ENCODE assay signal across 1 cellular context in the genomic region with DNA sequence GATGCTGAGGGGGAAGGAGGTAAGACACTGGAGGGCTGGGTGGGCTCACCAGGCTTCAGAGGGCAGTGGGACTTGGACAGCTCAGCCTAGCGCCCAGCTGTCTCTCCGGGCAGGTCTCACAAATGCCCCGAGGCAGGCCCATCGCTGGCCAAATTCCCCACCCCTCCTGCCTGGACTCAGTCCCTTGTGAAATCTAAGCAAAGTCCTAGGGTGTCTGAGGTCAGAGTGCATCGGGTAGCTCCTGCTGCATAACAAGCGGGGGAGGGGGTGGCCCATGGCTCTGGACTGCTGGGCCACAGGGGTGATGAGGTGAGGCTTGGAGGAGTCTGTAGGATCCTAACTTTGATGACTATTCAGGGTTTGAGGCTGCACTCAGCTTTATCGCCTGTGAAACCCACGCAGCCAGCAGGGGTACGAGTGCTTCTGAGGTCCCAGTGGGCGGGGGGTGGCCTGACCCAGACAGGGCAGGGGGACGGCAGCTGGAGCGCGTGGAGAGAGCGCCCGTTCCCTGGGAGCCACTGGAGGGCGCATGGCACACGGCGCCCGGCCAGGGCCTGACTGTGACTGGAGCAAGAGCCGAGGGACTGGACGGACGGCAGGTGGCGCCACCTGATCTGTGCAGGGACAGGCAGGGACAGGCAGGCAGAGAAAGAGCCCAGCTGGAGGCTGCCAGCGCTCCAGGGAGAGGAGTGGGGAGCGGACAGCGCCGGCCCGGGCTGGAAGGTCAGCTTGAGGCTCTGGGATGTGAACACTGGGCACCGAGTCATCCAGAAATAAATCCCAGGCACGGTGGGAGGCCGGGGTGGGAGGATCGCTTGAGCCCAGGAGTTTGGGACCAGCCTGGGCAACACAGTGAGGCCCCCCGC.
TF ChIP-seq lines count a peak whose summit lies in the region.

No MANE protein-coding gene starts in this region.

TF ChIP-seq in GM12878, 131 proteins besides CTCF, POLR2A, EP300 and RAD21 (continued from another document and continues in another):
- TF ChIP-seq CREB1 (IDR thresholded peaks at IDR 0.05; ENCODE audit: low read depth) (peak; percentile 17; the same call in 1 of the 2 replicates), ZNF217 (IDR thresholded peaks at IDR 0.05) (no peak), MYB (IDR thresholded peaks at IDR 0.05; ENCODE audit: borderline replicate concordance, low read depth, low read length) (no peak), MEF2A (IDR thresholded peaks at IDR 0.05; ENCODE audit: insufficient read depth, low read depth, low read length) (peak; percentile 54; the same call in 1 of the 2 replicates), CEBPB (IDR thresholded peaks at IDR 0.05; ENCODE audit: borderline replicate concordance in 1 of 2, low read depth in 2 of 2, low read length in 2 of 2) (no peak), PML (IDR thresholded peaks at IDR 0.05; ENCODE audit: low read length) (no peak), KDM1A (IDR thresholded peaks at IDR 0.05; ENCODE audit: borderline replicate concordance) (no peak), ZBED1 (IDR thresholded peaks at IDR 0.05; ENCODE audit: borderline replicate concordance) (no peak; the same call in 1 of the 2 replicates), LARP7 (IDR thresholded peaks at IDR 0.05) (peak; percentile 81; the same call in 1 of the 2 replicates), PAX5 (IDR thresholded peaks at IDR 0.05; ENCODE audit: borderline replicate concordance, low read depth, low read length) (peak; percentile 49; the same call in 1 of the 2 replicates), MTA3 (IDR thresholded peaks at IDR 0.05; ENCODE audit: borderline replicate concordance, low read length) (no peak), NBN (IDR thresholded peaks at IDR 0.05) (peak; percentile 92), NR2C2 (IDR thresholded peaks at IDR 0.05; ENCODE audit: borderline replicate concordance, control insufficient read depth, insufficient read length, low read depth) (no peak), SP1 (IDR thresholded peaks at IDR 0.05; ENCODE audit: low read depth, low read length) (no peak), RBBP5 (conservative IDR thresholded peaks at IDR 0.05) (no peak), NFIC (IDR thresholded peaks at IDR 0.05; ENCODE audit: low read depth, low read length) (no peak), TCF3 (IDR thresholded peaks at IDR 0.05; ENCODE audit: borderline replicate concordance, insufficient read depth, low read depth, low read length) (peak; percentile 86; the same call in 1 of the 2 replicates), SUPT20H (IDR thresholded peaks at IDR 0.05; ENCODE audit: borderline replicate concordance, control insufficient read depth, low read depth, low read length) (no peak), POLR2AphosphoS2 (IDR thresholded peaks at IDR 0.05; ENCODE audit: low read depth, low read length) (peak; percentile 50; the same call in 1 of the 2 replicates), DPF2 (IDR thresholded peaks at IDR 0.05) (peak; percentile 50; the same call in 1 of the 2 replicates), ESRRA (IDR thresholded peaks at IDR 0.05; ENCODE audit: low read length) (no peak), HDAC2 (IDR thresholded peaks at IDR 0.05) (no peak), TAF1 (IDR thresholded peaks at IDR 0.05; ENCODE audit: borderline replicate concordance, low read depth, low read length) (no peak), JUNB (IDR thresholded peaks at IDR 0.05) (no peak), SMARCA5 (IDR thresholded peaks at IDR 0.05) (peak; percentile 97), ZSCAN29 (IDR thresholded peaks at IDR 0.05) (0 out of 2 replicates have a peak, but pooled peaks have one; percentile 55), CBX3 (IDR thresholded peaks at IDR 0.05; ENCODE audit: borderline replicate concordance, low read depth) (no peak)
- TF ChIP-seq, protein P1, sequence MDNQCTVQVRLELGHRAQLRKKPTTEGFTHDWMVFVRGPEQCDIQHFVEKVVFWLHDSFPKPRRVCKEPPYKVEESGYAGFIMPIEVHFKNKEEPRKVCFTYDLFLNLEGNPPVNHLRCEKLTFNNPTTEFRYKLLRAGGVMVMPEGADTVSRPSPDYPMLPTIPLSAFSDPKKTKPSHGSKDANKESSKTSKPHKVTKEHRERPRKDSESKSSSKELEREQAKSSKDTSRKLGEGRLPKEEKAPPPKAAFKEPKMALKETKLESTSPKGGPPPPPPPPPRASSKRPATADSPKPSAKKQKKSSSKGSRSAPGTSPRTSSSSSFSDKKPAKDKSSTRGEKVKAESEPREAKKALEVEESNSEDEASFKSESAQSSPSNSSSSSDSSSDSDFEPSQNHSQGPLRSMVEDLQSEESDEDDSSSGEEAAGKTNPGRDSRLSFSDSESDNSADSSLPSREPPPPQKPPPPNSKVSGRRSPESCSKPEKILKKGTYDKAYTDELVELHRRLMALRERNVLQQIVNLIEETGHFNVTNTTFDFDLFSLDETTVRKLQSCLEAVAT (IDR thresholded peaks at IDR 0.05) = peak; percentile 79
- TF ChIP-seq, protein P2, sequence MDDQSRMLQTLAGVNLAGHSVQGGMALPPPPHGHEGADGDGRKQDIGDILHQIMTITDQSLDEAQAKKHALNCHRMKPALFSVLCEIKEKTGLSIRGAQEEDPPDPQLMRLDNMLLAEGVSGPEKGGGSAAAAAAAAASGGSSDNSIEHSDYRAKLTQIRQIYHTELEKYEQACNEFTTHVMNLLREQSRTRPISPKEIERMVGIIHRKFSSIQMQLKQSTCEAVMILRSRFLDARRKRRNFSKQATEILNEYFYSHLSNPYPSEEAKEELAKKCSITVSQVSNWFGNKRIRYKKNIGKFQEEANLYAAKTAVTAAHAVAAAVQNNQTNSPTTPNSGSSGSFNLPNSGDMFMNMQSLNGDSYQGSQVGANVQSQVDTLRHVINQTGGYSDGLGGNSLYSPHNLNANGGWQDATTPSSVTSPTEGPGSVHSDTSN (IDR thresholded peaks at IDR 0.05; ENCODE audit: insufficient replicate concordance, low read depth, low read length) = peak; percentile 32
- TF ChIP-seq, protein P3, sequence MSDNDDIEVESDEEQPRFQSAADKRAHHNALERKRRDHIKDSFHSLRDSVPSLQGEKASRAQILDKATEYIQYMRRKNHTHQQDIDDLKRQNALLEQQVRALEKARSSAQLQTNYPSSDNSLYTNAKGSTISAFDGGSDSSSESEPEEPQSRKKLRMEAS (IDR thresholded peaks at IDR 0.05; ENCODE audit: low read depth, low read length) = peak; percentile 67
- TF ChIP-seq, protein P4, sequence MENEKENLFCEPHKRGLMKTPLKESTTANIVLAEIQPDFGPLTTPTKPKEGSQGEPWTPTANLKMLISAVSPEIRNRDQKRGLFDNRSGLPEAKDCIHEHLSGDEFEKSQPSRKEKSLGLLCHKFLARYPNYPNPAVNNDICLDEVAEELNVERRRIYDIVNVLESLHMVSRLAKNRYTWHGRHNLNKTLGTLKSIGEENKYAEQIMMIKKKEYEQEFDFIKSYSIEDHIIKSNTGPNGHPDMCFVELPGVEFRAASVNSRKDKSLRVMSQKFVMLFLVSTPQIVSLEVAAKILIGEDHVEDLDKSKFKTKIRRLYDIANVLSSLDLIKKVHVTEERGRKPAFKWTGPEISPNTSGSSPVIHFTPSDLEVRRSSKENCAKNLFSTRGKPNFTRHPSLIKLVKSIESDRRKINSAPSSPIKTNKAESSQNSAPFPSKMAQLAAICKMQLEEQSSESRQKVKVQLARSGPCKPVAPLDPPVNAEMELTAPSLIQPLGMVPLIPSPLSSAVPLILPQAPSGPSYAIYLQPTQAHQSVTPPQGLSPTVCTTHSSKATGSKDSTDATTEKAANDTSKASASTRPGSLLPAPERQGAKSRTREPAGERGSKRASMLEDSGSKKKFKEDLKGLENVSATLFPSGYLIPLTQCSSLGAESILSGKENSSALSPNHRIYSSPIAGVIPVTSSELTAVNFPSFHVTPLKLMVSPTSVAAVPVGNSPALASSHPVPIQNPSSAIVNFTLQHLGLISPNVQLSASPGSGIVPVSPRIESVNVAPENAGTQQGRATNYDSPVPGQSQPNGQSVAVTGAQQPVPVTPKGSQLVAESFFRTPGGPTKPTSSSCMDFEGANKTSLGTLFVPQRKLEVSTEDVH (IDR thresholded peaks at IDR 0.05; ENCODE audit: low read depth, partially characterized antibody) = no peak
- TF ChIP-seq, protein P5, sequence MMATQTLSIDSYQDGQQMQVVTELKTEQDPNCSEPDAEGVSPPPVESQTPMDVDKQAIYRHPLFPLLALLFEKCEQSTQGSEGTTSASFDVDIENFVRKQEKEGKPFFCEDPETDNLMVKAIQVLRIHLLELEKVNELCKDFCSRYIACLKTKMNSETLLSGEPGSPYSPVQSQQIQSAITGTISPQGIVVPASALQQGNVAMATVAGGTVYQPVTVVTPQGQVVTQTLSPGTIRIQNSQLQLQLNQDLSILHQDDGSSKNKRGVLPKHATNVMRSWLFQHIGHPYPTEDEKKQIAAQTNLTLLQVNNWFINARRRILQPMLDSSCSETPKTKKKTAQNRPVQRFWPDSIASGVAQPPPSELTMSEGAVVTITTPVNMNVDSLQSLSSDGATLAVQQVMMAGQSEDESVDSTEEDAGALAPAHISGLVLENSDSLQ (IDR thresholded peaks at IDR 0.05) = peak; percentile 41; the same call in 1 of the 2 replicates
- TF ChIP-seq, protein P6, sequence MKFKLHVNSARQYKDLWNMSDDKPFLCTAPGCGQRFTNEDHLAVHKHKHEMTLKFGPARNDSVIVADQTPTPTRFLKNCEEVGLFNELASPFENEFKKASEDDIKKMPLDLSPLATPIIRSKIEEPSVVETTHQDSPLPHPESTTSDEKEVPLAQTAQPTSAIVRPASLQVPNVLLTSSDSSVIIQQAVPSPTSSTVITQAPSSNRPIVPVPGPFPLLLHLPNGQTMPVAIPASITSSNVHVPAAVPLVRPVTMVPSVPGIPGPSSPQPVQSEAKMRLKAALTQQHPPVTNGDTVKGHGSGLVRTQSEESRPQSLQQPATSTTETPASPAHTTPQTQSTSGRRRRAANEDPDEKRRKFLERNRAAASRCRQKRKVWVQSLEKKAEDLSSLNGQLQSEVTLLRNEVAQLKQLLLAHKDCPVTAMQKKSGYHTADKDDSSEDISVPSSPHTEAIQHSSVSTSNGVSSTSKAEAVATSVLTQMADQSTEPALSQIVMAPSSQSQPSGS (IDR thresholded peaks at IDR 0.05; ENCODE audit: low read length) = no peak
- TF ChIP-seq, protein P7, sequence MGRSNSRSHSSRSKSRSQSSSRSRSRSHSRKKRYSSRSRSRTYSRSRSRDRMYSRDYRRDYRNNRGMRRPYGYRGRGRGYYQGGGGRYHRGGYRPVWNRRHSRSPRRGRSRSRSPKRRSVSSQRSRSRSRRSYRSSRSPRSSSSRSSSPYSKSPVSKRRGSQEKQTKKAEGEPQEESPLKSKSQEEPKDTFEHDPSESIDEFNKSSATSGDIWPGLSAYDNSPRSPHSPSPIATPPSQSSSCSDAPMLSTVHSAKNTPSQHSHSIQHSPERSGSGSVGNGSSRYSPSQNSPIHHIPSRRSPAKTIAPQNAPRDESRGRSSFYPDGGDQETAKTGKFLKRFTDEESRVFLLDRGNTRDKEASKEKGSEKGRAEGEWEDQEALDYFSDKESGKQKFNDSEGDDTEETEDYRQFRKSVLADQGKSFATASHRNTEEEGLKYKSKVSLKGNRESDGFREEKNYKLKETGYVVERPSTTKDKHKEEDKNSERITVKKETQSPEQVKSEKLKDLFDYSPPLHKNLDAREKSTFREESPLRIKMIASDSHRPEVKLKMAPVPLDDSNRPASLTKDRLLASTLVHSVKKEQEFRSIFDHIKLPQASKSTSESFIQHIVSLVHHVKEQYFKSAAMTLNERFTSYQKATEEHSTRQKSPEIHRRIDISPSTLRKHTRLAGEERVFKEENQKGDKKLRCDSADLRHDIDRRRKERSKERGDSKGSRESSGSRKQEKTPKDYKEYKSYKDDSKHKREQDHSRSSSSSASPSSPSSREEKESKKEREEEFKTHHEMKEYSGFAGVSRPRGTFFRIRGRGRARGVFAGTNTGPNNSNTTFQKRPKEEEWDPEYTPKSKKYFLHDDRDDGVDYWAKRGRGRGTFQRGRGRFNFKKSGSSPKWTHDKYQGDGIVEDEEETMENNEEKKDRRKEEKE (IDR thresholded peaks at IDR 0.05) = no peak
- TF ChIP-seq, protein P8, sequence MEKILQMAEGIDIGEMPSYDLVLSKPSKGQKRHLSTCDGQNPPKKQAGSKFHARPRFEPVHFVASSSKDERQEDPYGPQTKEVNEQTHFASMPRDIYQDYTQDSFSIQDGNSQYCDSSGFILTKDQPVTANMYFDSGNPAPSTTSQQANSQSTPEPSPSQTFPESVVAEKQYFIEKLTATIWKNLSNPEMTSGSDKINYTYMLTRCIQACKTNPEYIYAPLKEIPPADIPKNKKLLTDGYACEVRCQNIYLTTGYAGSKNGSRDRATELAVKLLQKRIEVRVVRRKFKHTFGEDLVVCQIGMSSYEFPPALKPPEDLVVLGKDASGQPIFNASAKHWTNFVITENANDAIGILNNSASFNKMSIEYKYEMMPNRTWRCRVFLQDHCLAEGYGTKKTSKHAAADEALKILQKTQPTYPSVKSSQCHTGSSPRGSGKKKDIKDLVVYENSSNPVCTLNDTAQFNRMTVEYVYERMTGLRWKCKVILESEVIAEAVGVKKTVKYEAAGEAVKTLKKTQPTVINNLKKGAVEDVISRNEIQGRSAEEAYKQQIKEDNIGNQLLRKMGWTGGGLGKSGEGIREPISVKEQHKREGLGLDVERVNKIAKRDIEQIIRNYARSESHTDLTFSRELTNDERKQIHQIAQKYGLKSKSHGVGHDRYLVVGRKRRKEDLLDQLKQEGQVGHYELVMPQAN (conservative IDR thresholded peaks at IDR 0.05) = no peak
- TF ChIP-seq, protein P9, sequence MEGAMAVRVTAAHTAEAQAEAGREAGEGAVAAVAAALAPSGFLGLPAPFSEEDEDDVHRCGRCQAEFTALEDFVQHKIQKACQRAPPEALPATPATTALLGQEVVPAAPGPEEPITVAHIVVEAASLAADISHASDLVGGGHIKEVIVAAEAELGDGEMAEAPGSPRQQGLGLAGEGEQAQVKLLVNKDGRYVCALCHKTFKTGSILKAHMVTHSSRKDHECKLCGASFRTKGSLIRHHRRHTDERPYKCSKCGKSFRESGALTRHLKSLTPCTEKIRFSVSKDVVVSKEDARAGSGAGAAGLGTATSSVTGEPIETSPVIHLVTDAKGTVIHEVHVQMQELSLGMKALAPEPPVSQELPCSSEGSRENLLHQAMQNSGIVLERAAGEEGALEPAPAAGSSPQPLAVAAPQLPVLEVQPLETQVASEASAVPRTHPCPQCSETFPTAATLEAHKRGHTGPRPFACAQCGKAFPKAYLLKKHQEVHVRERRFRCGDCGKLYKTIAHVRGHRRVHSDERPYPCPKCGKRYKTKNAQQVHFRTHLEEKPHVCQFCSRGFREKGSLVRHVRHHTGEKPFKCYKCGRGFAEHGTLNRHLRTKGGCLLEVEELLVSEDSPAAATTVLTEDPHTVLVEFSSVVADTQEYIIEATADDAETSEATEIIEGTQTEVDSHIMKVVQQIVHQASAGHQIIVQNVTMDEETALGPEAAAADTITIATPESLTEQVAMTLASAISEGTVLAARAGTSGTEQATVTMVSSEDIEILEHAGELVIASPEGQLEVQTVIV (IDR thresholded peaks at IDR 0.05; ENCODE audit: borderline replicate concordance, partially characterized antibody) = no peak
